Comparison of ENCODE assay signal across 8 cellular contexts in genomic region chr6:7052441-7052936, GRCh38. TPM values are rescaled to one million over a fixed set of nuclear protein-coding genes. Genes with fewer than 3 reads are reported as not detected.
DNase-seq lines count a peak whose midpoint lies in the region; ATAC-seq and FAIRE-seq lines count a peak whose summit lies in the region.

No MANE protein-coding gene starts in this region.

- no peak overlapping the region; the same call in 1 of the 2 replicates for H3K9ac ChIP-seq in HUES48 (ENCODE audit: low read depth, low read length)

- peak overlapping the region; percentile 49 for H3K4me3 Mint-ChIP-seq in activated T-cell treated with anti-CD3 and anti-CD28 coated beads, Interleukin-2, amount 50 U/mL, for 24 hours
- H3K4me3 Mint-ChIP-seq in natural killer cell treated with Interleukin-12 subunit alpha and Interleukin-12 subunit beta and Interleukin-15 and Interleukin-18, amount 100 ng/mL, for 72 hours: peak overlapping the region; percentile 26
- no peak overlapping the region for H3K4me3 Mint-ChIP-seq in activated T-helper 1 cell treated with anti-CD3 and anti-CD28 coated beads, Interleukin-12 subunit alpha, Interleukin-12 subunit beta, Interleukin-2, Interleukin-4 antibody, amounts not matched to agents 30 ng/mL and 10 ng/mL and 1 ng/mL, durations not matched to agents 14 hours and 24 hours and 36 hours

- no peaks in the 10 kb centered on the region for H3K9me3 Mint-ChIP-seq in activated T-cell treated with anti-CD3 and anti-CD28 coated beads, Interleukin-2, amount 50 U/mL, for 24 hours
- H3K9me3 Mint-ChIP-seq in natural killer cell treated with Interleukin-12 subunit alpha and Interleukin-12 subunit beta and Interleukin-15 and Interleukin-18, amount 100 ng/mL, for 72 hours: no peaks in the 10 kb centered on the region
- H3K9me3 Mint-ChIP-seq in activated T-helper 1 cell treated with anti-CD3 and anti-CD28 coated beads, Interleukin-12 subunit alpha, Interleukin-12 subunit beta, Interleukin-2, Interleukin-4 antibody, amounts not matched to agents 30 ng/mL and 10 ng/mL and 1 ng/mL, durations not matched to agents 14 hours and 24 hours and 36 hours: no peaks in the 10 kb centered on the region

- H3K36me3 ChIP-seq in HUES48 (ENCODE audit: control insufficient read depth, insufficient read depth, low read length): no peaks in the 10 kb centered on the region

- no peak for ATAC-seq in natural killer cell treated with Interleukin-12 subunit alpha and Interleukin-12 subunit beta and Interleukin-15 and Interleukin-18, amount 100 ng/mL, for 72 hours
- ATAC-seq in HG02610 (IDR thresholded peaks at IDR 0.05; ENCODE audit: unreplicated experiment): no peak

- H3K36me3 Mint-ChIP-seq in activated T-cell treated with anti-CD3 and anti-CD28 coated beads, Interleukin-2, amount 50 U/mL, for 24 hours (ENCODE audit: low read depth): no peaks in the 10 kb centered on the region
- no peaks in the 10 kb centered on the region for H3K36me3 Mint-ChIP-seq in natural killer cell treated with Interleukin-12 subunit alpha and Interleukin-12 subunit beta and Interleukin-15 and Interleukin-18, amount 100 ng/mL, for 72 hours
- H3K36me3 Mint-ChIP-seq in activated T-helper 1 cell treated with anti-CD3 and anti-CD28 coated beads, Interleukin-12 subunit alpha, Interleukin-12 subunit beta, Interleukin-2, Interleukin-4 antibody, amounts not matched to agents 30 ng/mL and 10 ng/mL and 1 ng/mL, durations not matched to agents 14 hours and 24 hours and 36 hours (ENCODE audit: low read depth): no peaks in the 10 kb centered on the region

- H3K9me3 ChIP-seq in HUES48 (ENCODE audit: control insufficient read depth, insufficient read depth, low read length): no peaks in the 10 kb centered on the region

- peaks cover 13% of the 10 kb centered on the region for H3K4me1 ChIP-seq in HUES48 (ENCODE audit: control insufficient read depth, insufficient read depth, low read length)

- peak overlapping the region; percentile 14 for H3K27ac Mint-ChIP-seq in activated T-cell treated with anti-CD3 and anti-CD28 coated beads, Interleukin-2, amount 50 U/mL, for 24 hours
- H3K27ac Mint-ChIP-seq in natural killer cell treated with Interleukin-12 subunit alpha and Interleukin-12 subunit beta and Interleukin-15 and Interleukin-18, amount 100 ng/mL, for 72 hours: no peak overlapping the region
- no peak overlapping the region for H3K27ac Mint-ChIP-seq in activated T-helper 1 cell treated with anti-CD3 and anti-CD28 coated beads, Interleukin-12 subunit alpha, Interleukin-12 subunit beta, Interleukin-2, Interleukin-4 antibody, amounts not matched to agents 30 ng/mL and 10 ng/mL and 1 ng/mL, durations not matched to agents 14 hours and 24 hours and 36 hours

- H3K27ac ChIP-seq in HUES48 (ENCODE audit: low read depth, low read length): no peak overlapping the region

- intact Hi-C loops in activated T-helper 1 cell treated with anti-CD3 and anti-CD28 coated beads, Interleukin-12 subunit alpha, Interleukin-12 subunit beta, Interleukin-2, Interleukin-4 antibody, amounts not matched to agents 30 ng/mL and 10 ng/mL and 1 ng/mL, durations not matched to agents 14 hours and 24 hours and 36 hours (cut with micrococcal nuclease): loop anchor here (2.0 kb wide), 1 partner anchor 20 kb away; no protein-coding TSS in a partner anchor

- H3K4me1 Mint-ChIP-seq in activated T-cell treated with anti-CD3 and anti-CD28 coated beads, Interleukin-2, amount 50 U/mL, for 24 hours (ENCODE audit: low read depth): peaks cover 15% of the 10 kb centered on the region
- peaks cover 0 to 3% of the 10 kb centered on the region in 2 donors for H3K4me1 Mint-ChIP-seq in natural killer cell treated with Interleukin-12 subunit alpha and Interleukin-12 subunit beta and Interleukin-15 and Interleukin-18, amount 100 ng/mL, for 72 hours (ENCODE audit: low read depth in 2 of 2)
- peaks cover 7% of the 10 kb centered on the region for H3K4me1 Mint-ChIP-seq in activated T-helper 1 cell treated with anti-CD3 and anti-CD28 coated beads, Interleukin-12 subunit alpha, Interleukin-12 subunit beta, Interleukin-2, Interleukin-4 antibody, amounts not matched to agents 30 ng/mL and 10 ng/mL and 1 ng/mL, durations not matched to agents 14 hours and 24 hours and 36 hours (ENCODE audit: low read depth)

- DNase-seq in DMS114 treated with DMSO at 0.1 percent for 48 hours (lab: John Stamatoyannopoulos, UW; ENCODE audit: unreplicated experiment) (peak; percentile 55), frontal cortex (ENCODE audit: low spot score in 2 of 2) (peak; percentile 47 to 54), activated gamma-delta T cell (lab: John Stamatoyannopoulos, UW) (no peak)
- no peak for DNase-seq in activated T-cell treated with anti-CD3 and anti-CD28 coated beads, Interleukin-2, amount 50 U/mL, for 24 hours
- no peak for DNase-seq in natural killer cell treated with Interleukin-12 subunit alpha and Interleukin-12 subunit beta and Interleukin-15 and Interleukin-18, amount 100 ng/mL, for 72 hours (ENCODE audit: low spot score)
- DNase-seq in activated T-helper 1 cell treated with anti-CD3 and anti-CD28 coated beads, Interleukin-12 subunit alpha, Interleukin-12 subunit beta, Interleukin-2, Interleukin-4 antibody, amounts not matched to agents 30 ng/mL and 10 ng/mL and 1 ng/mL, durations not matched to agents 14 hours and 24 hours and 36 hours (ENCODE audit: low spot score): no peak

- no peak for FAIRE-seq in frontal cortex (lab: Jason Lieb, UNC)

- peaks cover 18% of the 10 kb centered on the region for H3K27me3 ChIP-seq in HUES48 (ENCODE audit: control insufficient read depth, insufficient read depth, low read length)

- H3K4me3 ChIP-seq in HUES48 (ENCODE audit: low read depth, low read length): peak overlapping the region; percentile 89

- peaks cover 16% of the 10 kb centered on the region for H3K27me3 Mint-ChIP-seq in activated T-cell treated with anti-CD3 and anti-CD28 coated beads, Interleukin-2, amount 50 U/mL, for 24 hours
- H3K27me3 Mint-ChIP-seq in natural killer cell treated with Interleukin-12 subunit alpha and Interleukin-12 subunit beta and Interleukin-15 and Interleukin-18, amount 100 ng/mL, for 72 hours: peaks cover 6 to 15% of the 10 kb centered on the region in 2 donors
- peaks cover 57% of the 10 kb centered on the region for H3K27me3 Mint-ChIP-seq in activated T-helper 1 cell treated with anti-CD3 and anti-CD28 coated beads, Interleukin-12 subunit alpha, Interleukin-12 subunit beta, Interleukin-2, Interleukin-4 antibody, amounts not matched to agents 30 ng/mL and 10 ng/mL and 1 ng/mL, durations not matched to agents 14 hours and 24 hours and 36 hours (ENCODE audit: insufficient read depth)

RNA-seq across cellular contexts. Expression of gene RREB1, which starts 55.3 kb away (rescaled TPM):
- total RNA-seq in frontal cortex: 1.6 TPM
- total RNA-seq in natural killer cell treated with Interleukin-12 subunit alpha and Interleukin-12 subunit beta and Interleukin-15 and Interleukin-18, amount 100 ng/mL, for 72 hours: 10 to 100 TPM; 20.6 to 27.5 TPM
- total RNA-seq in activated T-helper 1 cell treated with anti-CD3 and anti-CD28 coated beads, Interleukin-12 subunit alpha, Interleukin-12 subunit beta, Interleukin-2, Interleukin-4 antibody, amounts not matched to agents 30 ng/mL and 10 ng/mL and 1 ng/mL, durations not matched to agents 14 hours and 24 hours and 36 hours: 12.3 and 12.7 TPM in 2 replicates

Comparison
In these comparisons a context has a peak if more than half of its experiments do, and no peak if none do; other contexts are left out.
1. DNase-seq: peak in DMS114 treated with DMSO at 0.1 percent for 48 hours (single experiment) and frontal cortex (2 of 2); none in activated T-cell treated with anti-CD3 and anti-CD28 coated beads, Interleukin-2, amount 50 U/mL, for 24 hours (single experiment), natural killer cell treated with Interleukin-12 subunit alpha and Interleukin-12 subunit beta and Interleukin-15 and Interleukin-18, amount 100 ng/mL, for 72 hours (single experiment), activated gamma-delta T cell (single experiment) and activated T-helper 1 cell treated with anti-CD3 and anti-CD28 coated beads, Interleukin-12 subunit alpha, Interleukin-12 subunit beta, Interleukin-2, Interleukin-4 antibody, amounts not matched to agents 30 ng/mL and 10 ng/mL and 1 ng/mL, durations not matched to agents 14 hours and 24 hours and 36 hours (single experiment).